6 cellular contexts compared by ENCODE assay signal in genomic region chr16:64724339-64724738, GRCh38.
"Had no signal": no experiment of that assay in that cellular context is flagged by ENCODE, and none has a peak within 500 bp of the region (broad histone marks: within the 10 kb centered on the region; RNA-seq: fewer than 3 reads in every experiment).

No MANE protein-coding gene starts in this region.

- H3K27ac ChIP-seq: HL-60 had no signal

- H3K4me3 ChIP-seq: K562 had no signal

- DNase-seq: IMR-90, KBM-7, KG1 had no signal

- ATAC-seq: K562 had no signal

- FAIRE-seq: HTR-8/SVneo, K562 had no signal
